8 cellular contexts compared by ENCODE assay signal in genomic region chr17:60077672-60078519, GRCh38. TPM values are rescaled to one million over a fixed set of nuclear protein-coding genes. Genes with fewer than 3 reads are reported as not detected.
DNase-seq lines count a peak whose midpoint lies in the region; ATAC-seq and TF ChIP-seq lines count a peak whose summit lies in the region.

No MANE protein-coding gene starts in this region.

- peak overlapping the region; percentile 87 for H3K27ac Mint-ChIP-seq in activated CD8-positive, alpha-beta T cell treated with anti-CD3 and anti-CD28 coated beads, Interleukin-2, amount 10 ng/mL, durations not matched to agents 7 days and 5 days

- H3K36me3 ChIP-seq in esophagus squamous epithelium, result peaks cover 8 to 37% (median 11%) of the 10 kb centered on the region in 3 donors
- peaks cover 32% of the 10 kb centered on the region for H3K36me3 ChIP-seq in neuron (ENCODE audit: insufficient read depth, low read length)
- peaks cover 2 to 3% of the 10 kb centered on the region in 2 donors for H3K36me3 ChIP-seq in aorta (ENCODE audit: control insufficient read depth in 1 of 2, insufficient read depth in 2 of 2, low read length in 1 of 2)

- no peak for TF ChIP-seq CTCF in esophagus squamous epithelium (IDR thresholded peaks at IDR 0.05)

- H3K27me3 ChIP-seq in esophagus squamous epithelium (no peaks in the 10 kb centered on the region), neuron (ENCODE audit: insufficient read depth, low read length) (no peaks in the 10 kb centered on the region), aorta (ENCODE audit: control insufficient read depth in 1 of 2, insufficient read depth in 2 of 2, low read length in 1 of 2) (no peaks in the 10 kb centered on the region)

- CTCF ChIA-PET in activated CD8-positive, alpha-beta T cell treated with anti-CD3 and anti-CD28 coated beads, Interleukin-2, amount 10 ng/mL, durations not matched to agents 7 days and 5 days (lab: Charles Lee), result interaction anchor here (1.3 to 1.9 kb wide), 5 partner anchors 12 to 41 kb away, joined by 3 to 8 read pairs (median 4); no protein-coding TSS in a partner anchor

- H3K36me3 Mint-ChIP-seq in activated CD8-positive, alpha-beta T cell treated with anti-CD3 and anti-CD28 coated beads, Interleukin-2, amount 10 ng/mL, durations not matched to agents 7 days and 5 days (ENCODE audit: low read depth), result peaks cover 18% of the 10 kb centered on the region

- ATAC-seq in GM21390 (IDR thresholded peaks at IDR 0.05; ENCODE audit: unreplicated experiment), result peak; percentile 26
- ATAC-seq in activated CD8-positive, alpha-beta T cell treated with anti-CD3 and anti-CD28 coated beads, Interleukin-2, amount 10 ng/mL, durations not matched to agents 7 days and 5 days, result peak; percentile 55
- peak; percentile 57 for ATAC-seq in aorta (ENCODE audit: low FRiP score)

- peak overlapping the region; percentile 84 for H3K4me3 Mint-ChIP-seq in activated CD8-positive, alpha-beta T cell treated with anti-CD3 and anti-CD28 coated beads, Interleukin-2, amount 10 ng/mL, durations not matched to agents 7 days and 5 days

- intact Hi-C loops in esophagus squamous epithelium (cut with DNase I), result no loop called here
- intact Hi-C loops in aorta (cut with DNase I), result no loop called here

- peaks cover 30% of the 10 kb centered on the region for H3K4me1 Mint-ChIP-seq in activated CD8-positive, alpha-beta T cell treated with anti-CD3 and anti-CD28 coated beads, Interleukin-2, amount 10 ng/mL, durations not matched to agents 7 days and 5 days (ENCODE audit: low read depth)

- DNase-seq in CD1c-positive myeloid dendritic cell (ENCODE audit: extremely low spot score), result peak; percentile 80
- DNase-seq in Kasumi-1 (lab: John Stamatoyannopoulos, UW), result peak; percentile 65 to 87
- no peak for DNase-seq in activated CD8-positive, alpha-beta T cell treated with anti-CD3 and anti-CD28 coated beads, Interleukin-2, amount 10 ng/mL, durations not matched to agents 7 days and 5 days
- DNase-seq in esophagus squamous epithelium (lab: John Stamatoyannopoulos, UW), result no peak
- DNase-seq in aorta, result no peak
- DNase-seq in activated gamma-delta T cell (lab: John Stamatoyannopoulos, UW), result no peak

- no peaks in the 10 kb centered on the region for H3K9me3 ChIP-seq in esophagus squamous epithelium
- no peaks in the 10 kb centered on the region for H3K9me3 ChIP-seq in neuron (ENCODE audit: low read length)
- no peaks in the 10 kb centered on the region for H3K9me3 ChIP-seq in aorta (ENCODE audit: control insufficient read depth, low read length)

- POLR2A ChIA-PET in activated CD8-positive, alpha-beta T cell treated with anti-CD3 and anti-CD28 coated beads, Interleukin-2, amount 10 ng/mL, durations not matched to agents 7 days and 5 days (lab: Charles Lee), result interaction anchor here (0.6 to 1.1 kb wide), 5 partner anchors 16 to 1351 kb away, joined by 3 to 4 read pairs (median 3); partner anchors contain the start of genes PTRH2, RNFT1 and VMP1

- 15 to 18% methylated on average over 18 of the region's 18 CpGs for WGBS in esophagus squamous epithelium, 2 donors
- WGBS in aorta, 2 donors, result 14 to 17% methylated on average over 18 of the region's 18 CpGs

- no peak for TF ChIP-seq POLR2A in esophagus squamous epithelium (IDR thresholded peaks at IDR 0.05)

- H3K9me3 Mint-ChIP-seq in activated CD8-positive, alpha-beta T cell treated with anti-CD3 and anti-CD28 coated beads, Interleukin-2, amount 10 ng/mL, durations not matched to agents 7 days and 5 days (ENCODE audit: insufficient read depth), result no peaks in the 10 kb centered on the region

- H3K4me3 ChIP-seq in esophagus squamous epithelium, result peak overlapping the region; percentile 42 to 85 (median 78)
- peak overlapping the region; percentile 64 for H3K4me3 ChIP-seq in neuron (ENCODE audit: low read length)
- H3K4me3 ChIP-seq in aorta (ENCODE audit: low read length in 2 of 2), result peak overlapping the region; percentile 71 to 80

- H3K27me3 Mint-ChIP-seq in activated CD8-positive, alpha-beta T cell treated with anti-CD3 and anti-CD28 coated beads, Interleukin-2, amount 10 ng/mL, durations not matched to agents 7 days and 5 days (ENCODE audit: low read depth), result no peaks in the 10 kb centered on the region

- H3K4me1 ChIP-seq in esophagus squamous epithelium (peaks cover 8 to 45% (median 15%) of the 10 kb centered on the region in 3 donors), neuron (ENCODE audit: insufficient read depth, low read length) (peaks cover 12% of the 10 kb centered on the region), aorta (ENCODE audit: control insufficient read depth in 1 of 2, insufficient read depth in 2 of 2, low read length in 2 of 2) (peaks cover 0 to 4% of the 10 kb centered on the region in 2 donors)

- H3K27ac ChIP-seq in esophagus squamous epithelium (peak overlapping the region; percentile 69 to 92 (median 90)), aorta (ENCODE audit: low read depth in 1 of 2, low read length in 2 of 2) (peak overlapping the region in 1 of 2 donors; percentile 65)

- H2AFZ ChIP-seq in neuron (ENCODE audit: low read depth, low read length), result peak overlapping the region; percentile 0

RNA-seq across cellular contexts. Expression of gene HEATR6, which starts 0.8 kb away (rescaled TPM):
- 10 to 100 TPM; 18.3 to 20.1 TPM for total RNA-seq in activated CD8-positive, alpha-beta T cell treated with anti-CD3 and anti-CD28 coated beads, Interleukin-2, amount 10 ng/mL, durations not matched to agents 7 days and 5 days
- total RNA-seq in esophagus squamous epithelium (10 to 100 TPM in 2 of 4 donors, 1 to 10 TPM in 2; 5.8 to 14.8 (median 11.4) TPM), aorta (10 to 100 TPM; 14.0 to 16.4 TPM)
- 1 to 10 TPM; 2.5 to 6.4 TPM for polyA plus RNA-seq in aorta

Comparison
In these comparisons a context has a peak if more than half of its experiments do, and no peak if none do; other contexts are left out.
1. DNase-seq: peak in CD1c-positive myeloid dendritic cell (single experiment) and Kasumi-1 (2 of 2); none in activated CD8-positive, alpha-beta T cell treated with anti-CD3 and anti-CD28 coated beads, Interleukin-2, amount 10 ng/mL, durations not matched to agents 7 days and 5 days (single experiment), esophagus squamous epithelium (single experiment), aorta (0 of 2) and activated gamma-delta T cell (single experiment).
2. Peak in every context shown above with its lines, with median percentiles within 50 percentile points of each other: ATAC-seq and H3K4me3 ChIP-seq.